1 cellular context compared by ENCODE assay signal in genomic region chr1:79369091-79369490, GRCh38.
TF ChIP-seq lines count a peak whose summit lies in the region.

No MANE protein-coding gene starts in this region.

TF ChIP-seq in H1, 55 proteins besides CTCF, POLR2A, EP300 and RAD21 (continued from another document):
- no peak for TF ChIP-seq USF2 (IDR thresholded peaks at IDR 0.05; ENCODE audit: low read length)
- no peak for TF ChIP-seq ASH2L (IDR thresholded peaks at IDR 0.05; ENCODE audit: low read length)
- no peak for TF ChIP-seq MAX (IDR thresholded peaks at IDR 0.05)
- TF ChIP-seq ATF3 (IDR thresholded peaks at IDR 0.05; ENCODE audit: insufficient read depth, low read depth, low read length): no peak
- no peak for TF ChIP-seq KDM5A (IDR thresholded peaks at IDR 0.05; ENCODE audit: low read length)
- no peak for TF ChIP-seq SIN3A (conservative IDR thresholded peaks at IDR 0.05 in 1 of 2, IDR thresholded peaks at IDR 0.05 in 1 of 2; ENCODE audit: low read depth in 1 of 2, low read length in 2 of 2)
- no peak for TF ChIP-seq POLR2AphosphoS5 (IDR thresholded peaks at IDR 0.05; ENCODE audit: low read depth, low read length)
- no peak for TF ChIP-seq CTBP2 (IDR thresholded peaks at IDR 0.05; ENCODE audit: borderline replicate concordance, insufficient read depth, insufficient read length, low read length)
- TF ChIP-seq CHD7 (IDR thresholded peaks at IDR 0.05; ENCODE audit: insufficient replicate concordance, low read length): no peak
- no peak for TF ChIP-seq TBP (IDR thresholded peaks at IDR 0.05; ENCODE audit: low read depth, low read length)
- no peak for TF ChIP-seq CREB1 (IDR thresholded peaks at IDR 0.05)
- TF ChIP-seq EGR1 (IDR thresholded peaks at IDR 0.05; ENCODE audit: borderline replicate concordance, low read depth, low read length): no peak
- no peak for TF ChIP-seq HDAC2 (IDR thresholded peaks at IDR 0.05; ENCODE audit: borderline replicate concordance in 1 of 2, low read depth in 2 of 2, low read length in 2 of 2)
- TF ChIP-seq RXRA (IDR thresholded peaks at IDR 0.05; ENCODE audit: insufficient read depth, low read depth, low read length): no peak
- TF ChIP-seq EZH2 (IDR thresholded peaks at IDR 0.05; ENCODE audit: low read depth, low read length, severe bottlenecking): no peak
- no peak for TF ChIP-seq MAFK (IDR thresholded peaks at IDR 0.05; ENCODE audit: low read depth, low read length)
